In the genomic region with DNA sequence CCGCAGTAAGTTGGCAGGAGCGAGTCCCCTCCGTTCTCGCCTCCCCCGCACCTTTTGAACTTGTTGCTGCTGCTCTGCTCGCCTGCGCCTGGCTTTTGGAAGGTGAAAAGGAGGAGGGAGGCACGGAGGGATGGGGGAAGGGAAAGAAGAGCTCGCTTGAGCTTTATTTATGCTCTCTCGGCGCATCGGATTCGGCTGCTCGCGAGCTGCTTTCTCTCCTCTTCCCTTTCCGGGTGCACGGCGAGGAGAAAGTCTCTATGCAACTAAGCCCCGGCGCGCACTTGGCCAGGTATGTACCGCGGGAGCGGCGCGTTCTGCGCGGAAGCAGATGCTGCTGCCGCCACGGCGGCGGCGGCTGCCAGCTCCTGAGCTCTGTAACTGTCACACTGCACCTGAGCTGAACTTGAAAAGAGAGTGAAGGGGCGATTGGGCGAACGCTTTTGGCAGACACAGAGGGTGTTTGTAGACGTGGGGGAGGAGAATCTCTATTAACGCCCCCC, we compare ENCODE assay signal across 9 cellular contexts. TPM values are rescaled to one million over a fixed set of nuclear protein-coding genes. Genes with fewer than 3 reads are reported as not detected.
DNase-seq lines count a peak whose midpoint lies in the region; ATAC-seq, FAIRE-seq and TF ChIP-seq lines count a peak whose summit lies in the region.
"Had no signal": no experiment of that assay in that cellular context is flagged by ENCODE, and none has a peak within 500 bp of the region (broad histone marks: within the 10 kb centered on the region; RNA-seq: fewer than 3 reads in every experiment).

No MANE protein-coding gene starts in this region.

- DNase-seq in GM18507 (ENCODE audit: extremely low spot score, insufficient read length, low read depth) (peak; percentile 26), H9 (peak; percentile 70), NCI-H1092 treated with DMSO at 0.1 percent for 48 hours (lab: John Stamatoyannopoulos, UW) (peak; percentile 71), hepatocyte (ENCODE audit: low spot score) (peak; percentile 69), gastrocnemius medialis (no peak), erythroblast (lab: John Stamatoyannopoulos, UW) (no peak)
- DNase-seq in activated naive CD8-positive, alpha-beta T cell treated with anti-CD3 and anti-CD28 coated beads, Interleukin-2, amount 50 U/mL, for 24 hours, result no peak
- DNase-seq in activated CD4-positive, alpha-beta T cell treated with anti-CD3 and anti-CD28 coated beads for 1 hour, result no peak
- DNase-seq: activated T-cell treated with anti-CD3 and anti-CD28 coated beads, Interleukin-2, amount 50 U/mL, for 4 hours had no signal

- intact Hi-C loops in gastrocnemius medialis (cut with DNase I; ENCODE audit: low total_unique reads), result no loop called here

- H3K27ac Mint-ChIP-seq in H9, result peak overlapping the region; percentile 76 to 98 (median 93)
- no peak overlapping the region for H3K27ac Mint-ChIP-seq in activated naive CD8-positive, alpha-beta T cell treated with anti-CD3 and anti-CD28 coated beads, Interleukin-2, amount 50 U/mL, for 24 hours

- H3K36me3 Mint-ChIP-seq in H9 (ENCODE audit: insufficient read depth in 1 of 3, low read depth in 3 of 3), result peaks cover 9 to 11% (median 9%) of the 10 kb centered on the region in 3 experiments
- H3K36me3 Mint-ChIP-seq in activated naive CD8-positive, alpha-beta T cell treated with anti-CD3 and anti-CD28 coated beads, Interleukin-2, amount 50 U/mL, for 24 hours (ENCODE audit: low read depth), result no peaks in the 10 kb centered on the region

- peak overlapping the region; percentile 78; the same call in 1 of the 2 replicates for H3K14ac ChIP-seq in H9 (ENCODE audit: insufficient read depth, low read length)

- no peak overlapping the region for H2BK20ac ChIP-seq in H9 (ENCODE audit: low read depth, low read length, poor library complexity, severe bottlenecking)

- H2BK120ac ChIP-seq in H9 (ENCODE audit: low read depth, low read length, poor library complexity, severe bottlenecking), result no peak overlapping the region

- no peaks in the 10 kb centered on the region for H3K79me1 ChIP-seq in H9 (ENCODE audit: insufficient read depth, low read depth, low read length, poor library complexity, severe bottlenecking)

- H4K20me1 ChIP-seq in H9 (ENCODE audit: control insufficient read depth, insufficient read depth, insufficient read length) (no peaks in the 10 kb centered on the region), hepatocyte (ENCODE audit: insufficient read depth, poor library complexity, severe bottlenecking) (no peaks in the 10 kb centered on the region)

- H2BK5ac ChIP-seq in H9 (ENCODE audit: insufficient read length, low read length), result no peak overlapping the region

- no peak overlapping the region for H4K8ac ChIP-seq in H9 (replicated peaks; ENCODE audit: insufficient read length, low read depth, low read length)

- peaks cover 22% of the 10 kb centered on the region for H3K27me3 Mint-ChIP-seq in H9 (ENCODE audit: low read depth)
- peaks cover 31% of the 10 kb centered on the region for H3K27me3 Mint-ChIP-seq in activated naive CD8-positive, alpha-beta T cell treated with anti-CD3 and anti-CD28 coated beads, Interleukin-2, amount 50 U/mL, for 24 hours

- no peak overlapping the region for H3K27ac ChIP-seq in H9 (ENCODE audit: insufficient read length, low read depth, low read length)
- no peak overlapping the region for H3K27ac ChIP-seq in hepatocyte
- H3K27ac ChIP-seq in gastrocnemius medialis, result no peak overlapping the region

- H3K79me2 ChIP-seq in H9 (ENCODE audit: insufficient read depth, low read length), result no peaks in the 10 kb centered on the region; the same call in 1 of the 2 replicates
- no peaks in the 10 kb centered on the region for H3K79me2 ChIP-seq in hepatocyte

- no peaks in the 10 kb centered on the region; the same call in 1 of the 2 replicates for H3K27me3 ChIP-seq in H9 (ENCODE audit: insufficient read depth, low read length)
- H3K27me3 ChIP-seq in hepatocyte, result peaks cover 11% of the 10 kb centered on the region
- H3K27me3 ChIP-seq in gastrocnemius medialis, result peaks cover 0 to 10% (median 0%) of the 10 kb centered on the region in 3 donors

- H3K23me2 ChIP-seq in H9 (ENCODE audit: insufficient read length, low read depth, low read length, poor library complexity, severe bottlenecking), result peaks cover 12% of the 10 kb centered on the region

- no peak overlapping the region for H3K23ac ChIP-seq in H9 (ENCODE audit: insufficient read length, low read depth, low read length)

- no peaks in the 10 kb centered on the region for H3K9me2 ChIP-seq in hepatocyte (replicated peaks; ENCODE audit: insufficient read depth)

- H2AFZ ChIP-seq in H9 (ENCODE audit: low read length) (no peak overlapping the region), hepatocyte (peak overlapping the region; percentile 77)

- no peak overlapping the region for H3K4ac ChIP-seq in H9 (ENCODE audit: low read depth, low read length)

- no peak overlapping the region for H2BK12ac ChIP-seq in H9 (ENCODE audit: insufficient read length, low read depth, low read length)

- H2BK15ac ChIP-seq in H9 (ENCODE audit: low read depth, low read length), result no peak overlapping the region

- H3K4me3 ChIP-seq in hepatocyte (peak overlapping the region; percentile 87), gastrocnemius medialis (peak overlapping the region; percentile 40 to 53 (median 46))

- TF ChIP-seq POLR2A in gastrocnemius medialis (IDR thresholded peaks at IDR 0.05), result no peak
- TF ChIP-seq POLR2A in erythroblast (IDR thresholded peaks at IDR 0.05; ENCODE audit: low read length), result no peak

- H3K9me3 ChIP-seq in H9 (ENCODE audit: control insufficient read depth, low read depth, low read length) (no peaks in the 10 kb centered on the region), hepatocyte (ENCODE audit: low read depth) (no peaks in the 10 kb centered on the region), gastrocnemius medialis (no peaks in the 10 kb centered on the region)

- no peak overlapping the region for H3K18ac ChIP-seq in H9 (ENCODE audit: insufficient read length, low read depth, low read length)

- peak overlapping the region; percentile 96 to 100 for H3K4me3 Mint-ChIP-seq in H9
- H3K4me3 Mint-ChIP-seq in activated naive CD8-positive, alpha-beta T cell treated with anti-CD3 and anti-CD28 coated beads, Interleukin-2, amount 50 U/mL, for 24 hours, result peak overlapping the region; percentile 26
- H3K4me3 Mint-ChIP-seq: activated T-cell treated with anti-CD3 and anti-CD28 coated beads, Interleukin-2, amount 50 U/mL, for 4 hours had no signal

- no peaks in the 10 kb centered on the region; a peak in 2 of 5 replicates for H3K9me3 Mint-ChIP-seq in H9
- peaks cover 8% of the 10 kb centered on the region for H3K9me3 Mint-ChIP-seq in activated naive CD8-positive, alpha-beta T cell treated with anti-CD3 and anti-CD28 coated beads, Interleukin-2, amount 50 U/mL, for 24 hours

- no peak overlapping the region for H3K56ac ChIP-seq in H9 (ENCODE audit: insufficient read length, low read depth, low read length)

- H3K4me2 ChIP-seq in H9 (ENCODE audit: insufficient read depth, insufficient read length, low read length) (peak overlapping the region; percentile 84), hepatocyte (peak overlapping the region; percentile 91)

- no peak overlapping the region for H2AK5ac ChIP-seq in H9 (ENCODE audit: insufficient read length, low read length)

- whole genome bisulfite sequencing in H9 (ENCODE audit: extremely low coverage, insufficient read length, low lambda C conversion rate), result no CpG with 5 or more reads among the region's 38 CpGs
- under 1% methylated on average over 38 of the region's 38 CpGs for WGBS in hepatocyte (ENCODE audit: low lambda C conversion rate, missing lambda C conversion rate)

- H3K4me1 ChIP-seq in H9 (ENCODE audit: insufficient read depth, low read length) (no peaks in the 10 kb centered on the region), hepatocyte (ENCODE audit: insufficient read depth) (no peaks in the 10 kb centered on the region), gastrocnemius medialis (peaks cover 0 to 6% of the 10 kb centered on the region in 2 donors)

- H3K36me3 ChIP-seq in hepatocyte (replicated peaks; ENCODE audit: insufficient read depth, low read depth) (no peaks in the 10 kb centered on the region), gastrocnemius medialis (no peaks in the 10 kb centered on the region)

- H4K91ac ChIP-seq in H9 (ENCODE audit: insufficient read length, low read depth, low read length), result no peak overlapping the region

- peak; percentile 94 for FAIRE-seq in GM18507 (lab: Jason Lieb, UNC)

- no peak overlapping the region for H4K5ac ChIP-seq in H9 (ENCODE audit: insufficient read length, low read depth, low read length)

- peaks cover 40 to 44% of the 10 kb centered on the region in 2 experiments for H3K4me1 Mint-ChIP-seq in H9
- H3K4me1 Mint-ChIP-seq in activated naive CD8-positive, alpha-beta T cell treated with anti-CD3 and anti-CD28 coated beads, Interleukin-2, amount 50 U/mL, for 24 hours, result peaks cover 10% of the 10 kb centered on the region

- no peak for ATAC-seq in activated naive CD8-positive, alpha-beta T cell treated with anti-CD3 and anti-CD28 coated beads, Interleukin-2, amount 50 U/mL, for 24 hours
- ATAC-seq in gastrocnemius medialis, result no peak

- in situ Hi-C loops in gastrocnemius medialis (cut with MboI; ENCODE audit: low sequenced_read_pairs in 4 of 4), result loop anchor here in 3 of 4 donors (10.0 to 25.0 kb wide), 2 partner anchors 336 to 339 kb away; no protein-coding TSS in a partner anchor

- H3T11ph ChIP-seq in H9 (ENCODE audit: low read length), result no peak overlapping the region

- TF ChIP-seq CTCF in H9 (conservative IDR thresholded peaks at IDR 0.05), result no peak
- no peak for TF ChIP-seq CTCF in hepatocyte (IDR thresholded peaks at IDR 0.05; ENCODE audit: poor library complexity)
- no peak for TF ChIP-seq CTCF in gastrocnemius medialis (IDR thresholded peaks at IDR 0.05 in 4 of 5, conservative IDR thresholded peaks at IDR 0.05 in 1 of 5)

- peak overlapping the region; percentile 61 for H3K9ac ChIP-seq in H9 (ENCODE audit: extremely low read depth, insufficient read length, low read length)

RNA-seq across cellular contexts. Expression of a gene that starts 0.6 kb away (rescaled TPM):
- total RNA-seq in H9 (2021), result 6.4 TPM in 2 replicates
- total RNA-seq in hepatocyte, result 2.6 and 3.6 TPM in 2 replicates
- polyA plus RNA-seq in hepatocyte, result 0.58 and 0.88 TPM in 2 replicates
- total RNA-seq in gastrocnemius medialis, result under 1 TPM; 0.07 to 0.93 (median 0.30) TPM
- total RNA-seq: activated T-cell treated with anti-CD3 and anti-CD28 coated beads, Interleukin-2, amount 50 U/mL, for 4 hours had no signal

Comparison
In these comparisons a context has a peak if more than half of its experiments do, and no peak if none do; other contexts are left out.
1. DNase-seq: peak in GM18507 (single experiment), H9 (single experiment), NCI-H1092 treated with DMSO at 0.1 percent for 48 hours (single experiment) and hepatocyte (single experiment); none in activated naive CD8-positive, alpha-beta T cell treated with anti-CD3 and anti-CD28 coated beads, Interleukin-2, amount 50 U/mL, for 24 hours (single experiment), gastrocnemius medialis (0 of 2), erythroblast (0 of 2) and activated CD4-positive, alpha-beta T cell treated with anti-CD3 and anti-CD28 coated beads for 1 hour (single experiment).